ENCODE assay signal across 12 cellular contexts in the genomic region with DNA sequence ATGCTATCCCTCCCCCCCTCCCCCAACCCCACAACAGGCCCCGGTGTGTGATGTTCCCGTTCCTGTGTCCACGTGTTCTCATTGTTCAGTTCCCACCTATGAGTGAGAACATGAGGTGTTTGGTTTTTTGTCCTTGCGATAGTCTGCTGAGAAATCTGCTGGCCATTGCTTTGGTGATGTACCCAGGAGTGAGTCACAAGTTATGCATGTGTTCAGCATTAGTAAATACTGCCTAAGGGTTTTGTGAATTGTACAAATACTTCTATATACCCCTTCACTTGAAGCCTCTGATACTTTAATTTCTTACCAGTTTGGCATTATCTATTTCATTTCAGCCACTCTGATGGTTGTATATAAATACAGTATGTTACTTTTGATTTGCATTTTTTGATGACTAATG.
DNase-seq lines count a peak whose midpoint lies in the region; ATAC-seq, FAIRE-seq and TF ChIP-seq lines count a peak whose summit lies in the region.
"Had no signal": no experiment of that assay in that cellular context is flagged by ENCODE, and none has a peak within 500 bp of the region (broad histone marks: within the 10 kb centered on the region; RNA-seq: fewer than 3 reads in every experiment).

No MANE protein-coding gene starts in this region.

- no peaks in the 10 kb centered on the region for H4K20me1 ChIP-seq in astrocyte (ENCODE audit: insufficient read depth, low read length)

- H3K27me3 Mint-ChIP-seq in HFFc6 (ENCODE audit: insufficient read depth) = no peaks in the 10 kb centered on the region
- H3K27me3 Mint-ChIP-seq in astrocyte (ENCODE audit: low read depth, unreplicated experiment) = no peaks in the 10 kb centered on the region

- H3K4me2 ChIP-seq in astrocyte (ENCODE audit: low read length) = peak overlapping the region; percentile 1

- H3K4me1 Mint-ChIP-seq in HFFc6 (ENCODE audit: low read depth) (peaks cover 31% of the 10 kb centered on the region), astrocyte (ENCODE audit: low read depth, unreplicated experiment) (no peaks in the 10 kb centered on the region)

- DNase-seq in HFFc6 (peak; percentile 80), astrocyte (ENCODE audit: low read depth) (peak; percentile 86), left ventricle myocardium inferior (no peak), NCI-H2081 treated with DMSO at 0.1 percent for 48 hours (lab: John Stamatoyannopoulos, UW) (no peak), NCI-H446 (lab: John Stamatoyannopoulos, UW) (no peak)
- DNase-seq: activated CD4-positive, alpha-beta T cell treated with anti-CD3 and anti-CD28 coated beads for 1 hour; activated effector memory CD4-positive, alpha-beta T cell treated with anti-CD3 and anti-CD28 coated beads, Interleukin-2, amount 50 U/mL, for 16 hours; BE2C; SIG-M5 had no signal

- no peaks in the 10 kb centered on the region for H3K9me3 ChIP-seq in astrocyte (ENCODE audit: insufficient read depth, low read depth, low read length)
- H3K9me3 ChIP-seq in left ventricle myocardium inferior (replicated peaks) = peaks cover 15% of the 10 kb centered on the region
- H3K9me3 ChIP-seq: BE2C had no signal

- H3K9ac ChIP-seq in astrocyte (ENCODE audit: low read length) = no peak overlapping the region

- H3K4me3 Mint-ChIP-seq in HFFc6 (peak overlapping the region; percentile 57; the same call in 1 of the 2 replicates), astrocyte (ENCODE audit: unreplicated experiment) (no peak overlapping the region)

- no peaks in the 10 kb centered on the region for H3K36me3 ChIP-seq in ACC112 (ENCODE audit: insufficient read depth, low read length)
- H3K36me3 ChIP-seq in astrocyte (ENCODE audit: insufficient read depth, low read length) = no peaks in the 10 kb centered on the region
- H3K36me3 ChIP-seq in left ventricle myocardium inferior = peaks cover 6% of the 10 kb centered on the region
- H3K36me3 ChIP-seq: BE2C had no signal

- H3K4me1 ChIP-seq in ACC112 (ENCODE audit: control insufficient read depth, insufficient read depth, low read length, unreplicated experiment) (peaks cover 14% of the 10 kb centered on the region), astrocyte (ENCODE audit: insufficient read depth, low read length) (no peaks in the 10 kb centered on the region), left ventricle myocardium inferior (peaks cover 4% of the 10 kb centered on the region)
- H3K4me1 ChIP-seq: BE2C had no signal

- FAIRE-seq in astrocyte (lab: Jason Lieb, UNC) = no peak

- peak overlapping the region; percentile 80 for H3K27ac Mint-ChIP-seq in HFFc6
- H3K27ac Mint-ChIP-seq in astrocyte (ENCODE audit: unreplicated experiment) = no peak overlapping the region

- H3K27ac ChIP-seq in ACC112 (ENCODE audit: low read depth, low read length) = peak overlapping the region; percentile 67
- no peak overlapping the region for H3K27ac ChIP-seq in astrocyte (ENCODE audit: low read depth, low read length)
- H3K27ac ChIP-seq in left ventricle myocardium inferior (replicated peaks) = peak overlapping the region; percentile 41

- H3K36me3 Mint-ChIP-seq in HFFc6 (ENCODE audit: low read depth) (peaks cover 22% of the 10 kb centered on the region), astrocyte (ENCODE audit: low read depth, unreplicated experiment) (no peaks in the 10 kb centered on the region)

- H3K27me3 ChIP-seq in ACC112 (ENCODE audit: insufficient read depth, low read length) = no peaks in the 10 kb centered on the region
- H3K27me3 ChIP-seq in astrocyte (ENCODE audit: insufficient read depth, low read length) = no peaks in the 10 kb centered on the region
- H3K27me3 ChIP-seq in left ventricle myocardium inferior (ENCODE audit: low read depth) = no peaks in the 10 kb centered on the region
- H3K27me3 ChIP-seq: BE2C had no signal

- intact Hi-C loops in left ventricle myocardium inferior (cut with micrococcal nuclease) = no loop called here

- TF ChIP-seq CTCF in HFFc6 (IDR thresholded peaks at IDR 0.05) (no peak), astrocyte (IDR thresholded peaks at IDR 0.05; ENCODE audit: insufficient read depth, low read depth, low read length) (no peak), left ventricle myocardium inferior (IDR thresholded peaks at IDR 0.05; ENCODE audit: borderline replicate concordance) (no peak)

- H3K9me3 Mint-ChIP-seq in HFFc6 (peaks cover 16% of the 10 kb centered on the region), astrocyte (ENCODE audit: unreplicated experiment) (peaks cover 9% of the 10 kb centered on the region)

- 0 out of 2 replicates have a peak overlapping the region, but pooled peaks have one; percentile 13 for H3K4me3 ChIP-seq in ACC112 (ENCODE audit: low read depth, low read length)
- no peak overlapping the region for H3K4me3 ChIP-seq in astrocyte (ENCODE audit: insufficient read depth, low read depth, low read length)
- H3K4me3 ChIP-seq in left ventricle myocardium inferior = no peak overlapping the region

- ATAC-seq in HG03139 (IDR thresholded peaks at IDR 0.05; ENCODE audit: unreplicated experiment) (no peak), GM19328 (IDR thresholded peaks at IDR 0.05; ENCODE audit: unreplicated experiment) (no peak)

- H3K79me2 ChIP-seq in ACC112 (ENCODE audit: control insufficient read depth, insufficient read depth, low read length, unreplicated experiment) (no peaks in the 10 kb centered on the region), astrocyte (ENCODE audit: insufficient read depth, low read length) (no peaks in the 10 kb centered on the region)

- no peak overlapping the region for H2AFZ ChIP-seq in ACC112 (ENCODE audit: low read length, unreplicated experiment)
- H2AFZ ChIP-seq in astrocyte (ENCODE audit: low read depth, low read length) = no peak overlapping the region

Comparison
In these comparisons a context has a peak if more than half of its experiments do, and no peak if none do; other contexts are left out.
1. DNase-seq: peak in HFFc6 (single experiment) and astrocyte (single experiment); none in left ventricle myocardium inferior (single experiment), NCI-H2081 treated with DMSO at 0.1 percent for 48 hours (single experiment) and NCI-H446 (0 of 2).